27 cellular contexts compared by ENCODE assay signal in the genomic region with DNA sequence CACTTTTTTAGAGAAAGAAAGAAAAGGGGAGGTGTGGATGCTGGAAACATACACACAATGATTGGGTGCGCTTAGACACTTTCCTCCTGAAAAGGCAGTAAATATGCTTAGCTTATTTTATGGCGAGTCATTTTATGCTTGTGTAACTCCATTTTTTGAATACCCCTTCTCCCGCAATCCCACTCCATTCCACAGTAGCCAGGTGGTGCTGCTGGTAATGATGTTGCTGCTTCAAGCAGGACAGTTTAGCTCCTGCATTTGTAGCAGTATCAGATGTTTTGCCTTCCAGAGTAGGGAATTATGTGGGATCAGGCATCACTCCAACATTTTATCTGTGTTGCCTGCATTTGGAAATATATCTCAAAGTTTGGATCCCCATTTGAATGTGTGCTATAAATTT.
"Had no signal": no experiment of that assay in that cellular context is flagged by ENCODE, and none has a peak within 500 bp of the region (broad histone marks: within the 10 kb centered on the region; RNA-seq: fewer than 3 reads in every experiment).

No MANE protein-coding gene starts in this region.

- H3K27me3 ChIP-seq: pancreas, stomach, testis, thyroid gland, transverse colon, uterus had no signal

- H3K4me3 Mint-ChIP-seq: memory B cell; naive thymus-derived CD4-positive, alpha-beta T cell; natural killer cell treated with Interleukin-12 subunit alpha and Interleukin-12 subunit beta and Interleukin-15 and Interleukin-18, amount 100 ng/mL, for 72 hours; neural crest cell; stimulated activated naive B cell treated with anti-CD40 and anti-IgM and Interleukin-4, amounts not matched to agents 10 μg/mL and 1 μg/mL and 100 μg/mL, for 72 hours had no signal

- H3K9me3 ChIP-seq: pancreas, prostate gland, testis, thyroid gland, uterus had no signal

- FAIRE-seq: pancreas had no signal

- H3K36me3 ChIP-seq: left ventricle myocardium inferior, pancreas, prostate gland, stomach, thyroid gland, transverse colon, uterus had no signal

- H3K4me3 ChIP-seq: left ventricle myocardium inferior, lung, mucosa of descending colon, pancreas, prostate gland, skin epidermis, stomach, testis, thyroid gland, transverse colon, uterus had no signal

- H3K36me3 Mint-ChIP-seq: natural killer cell treated with Interleukin-12 subunit alpha and Interleukin-12 subunit beta and Interleukin-15 and Interleukin-18, amount 100 ng/mL, for 72 hours had no signal

- H3K4me1 ChIP-seq: left ventricle myocardium inferior, pancreas, prostate gland, stomach, testis, thyroid gland, transverse colon, uterus had no signal

- H3K27ac Mint-ChIP-seq: memory B cell; naive thymus-derived CD4-positive, alpha-beta T cell; natural killer cell treated with Interleukin-12 subunit alpha and Interleukin-12 subunit beta and Interleukin-15 and Interleukin-18, amount 100 ng/mL, for 72 hours; stimulated activated naive B cell treated with anti-CD40 and anti-IgM and Interleukin-4, amounts not matched to agents 10 μg/mL and 1 μg/mL and 100 μg/mL, for 72 hours had no signal

- H3K27me3 Mint-ChIP-seq: memory B cell; naive thymus-derived CD4-positive, alpha-beta T cell; natural killer cell treated with Interleukin-12 subunit alpha and Interleukin-12 subunit beta and Interleukin-15 and Interleukin-18, amount 100 ng/mL, for 72 hours; stimulated activated naive B cell treated with anti-CD40 and anti-IgM and Interleukin-4, amounts not matched to agents 10 μg/mL and 1 μg/mL and 100 μg/mL, for 72 hours had no signal

- H3K4me1 Mint-ChIP-seq: memory B cell; naive thymus-derived CD4-positive, alpha-beta T cell; neural crest cell; stimulated activated naive B cell treated with anti-CD40 and anti-IgM and Interleukin-4, amounts not matched to agents 10 μg/mL and 1 μg/mL and 100 μg/mL, for 72 hours had no signal

- H3K27ac ChIP-seq: left ventricle myocardium inferior, pancreas, prostate gland, skin epidermis, stomach, testis, thyroid gland, transverse colon, uterus had no signal

- DNase-seq: islet precursor cell; left ventricle myocardium inferior; midbrain; mucosa of descending colon; naive thymus-derived CD4-positive, alpha-beta T cell; nucleus accumbens; pancreas; posterior cingulate gyrus; retina; right cardiac atrium; stimulated activated CD4-positive, alpha-beta T cell treated with anti-CD3 and anti-CD28 coated beads, Interleukin-12 subunit alpha, Interleukin-12 subunit beta, amount 100 ng/mL, for 4 hours; stimulated activated CD4-positive, alpha-beta T cell treated with anti-CD3 and anti-CD28 coated beads, Interleukin-15, amount 100 ng/mL, for 24 hours; stimulated activated CD4-positive, alpha-beta T cell treated with anti-CD3 and anti-CD28 coated beads, Interleukin-2, amount 100 ng/mL, for 24 hours; stimulated activated CD4-positive, alpha-beta T cell treated with anti-CD3 and anti-CD28 coated beads, Interleukin-4, amount 100 ng/mL, for 1 hour; stimulated activated naive B cell treated with anti-CD40 and anti-IgM and Interleukin-4, amounts not matched to agents 10 μg/mL and 1 μg/mL and 100 μg/mL, for 72 hours; stimulated activated naive CD8-positive, alpha-beta T cell treated with anti-CD3 and anti-CD28 coated beads, Interleukin-15, Interleukin-2, amounts not matched to agents 100 U/mL and 50 U/mL, for 24 hours; stomach; testis; thyroid gland; transverse colon; uterus had no signal
